In the genomic region with DNA sequence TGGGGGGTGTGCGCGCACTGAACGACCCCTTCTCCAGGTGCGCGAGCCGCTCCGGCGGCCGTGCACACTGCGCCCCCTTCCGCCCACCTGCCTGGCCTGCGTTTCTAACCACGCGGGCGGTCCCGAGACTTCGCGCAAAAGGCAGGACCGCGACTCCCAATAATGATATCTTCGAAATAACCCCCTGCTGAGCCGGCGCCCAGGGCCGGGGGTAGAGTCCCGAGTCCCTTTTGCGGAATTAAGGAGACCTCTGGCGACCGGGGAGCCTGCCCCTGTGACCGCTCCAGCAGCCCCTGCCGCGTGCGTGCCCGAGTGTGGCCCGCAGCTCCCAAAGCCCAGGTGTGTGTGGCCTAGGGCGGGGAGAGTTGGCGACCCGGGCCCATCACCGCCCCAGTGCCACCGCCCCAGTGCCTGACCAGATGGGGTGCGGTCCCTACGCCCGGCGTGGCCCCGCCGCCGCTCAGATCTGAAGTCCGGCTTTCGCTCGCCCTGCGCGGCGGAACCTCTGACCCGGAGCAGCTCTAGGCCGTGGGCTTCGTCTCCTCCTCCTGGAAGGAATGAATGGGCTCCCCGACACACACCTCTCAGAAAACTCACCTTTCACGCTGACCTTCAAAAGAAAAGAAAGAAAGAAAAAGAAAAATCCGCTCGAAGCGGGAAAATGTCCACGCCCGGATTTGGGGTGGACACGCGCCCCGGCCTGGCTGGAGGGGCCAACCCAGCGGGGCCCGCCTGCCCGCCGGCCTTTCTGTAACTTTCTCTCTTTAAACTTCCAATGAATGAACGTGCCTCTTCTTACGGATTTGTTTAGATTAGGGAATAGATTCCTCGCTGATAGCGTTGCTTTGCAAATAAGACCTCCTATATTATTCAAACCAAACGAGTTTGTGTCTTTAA, we compare ENCODE assay signal across 14 cellular contexts. TPM values are rescaled to one million over a fixed set of nuclear protein-coding genes. Genes with fewer than 3 reads are reported as not detected.
DNase-seq lines count a peak whose midpoint lies in the region; ATAC-seq lines count a peak whose summit lies in the region.
"Had no signal": no experiment of that assay in that cellular context is flagged by ENCODE, and none has a peak within 500 bp of the region (broad histone marks: within the 10 kb centered on the region; RNA-seq: fewer than 3 reads in every experiment).

No MANE protein-coding gene starts in this region.

- no peaks in the 10 kb centered on the region for H3K79me2 ChIP-seq in trophoblast cell (ENCODE audit: control insufficient read depth, insufficient read depth, low read length, poor library complexity)
- H3K79me2 ChIP-seq: parathyroid adenoma had no signal

- no peak overlapping the region for H3K4me3 Mint-ChIP-seq in activated CD4-positive, alpha-beta T cell treated with anti-CD3 and anti-CD28 coated beads, Interleukin-2, amount 10 ng/mL, durations not matched to agents 24 days and 14 days
- H3K4me3 Mint-ChIP-seq in naive thymus-derived CD8-positive, alpha-beta T cell = peak overlapping the region in 5 of 10 donors; percentile 11 to 59 (median 54)
- H3K4me3 Mint-ChIP-seq: activated CD8-positive, alpha-beta T cell treated with anti-CD3 and anti-CD28 coated beads, Interleukin-2, amount 10 ng/mL, durations not matched to agents 7 days and 5 days had no signal

- H3K4me3 ChIP-seq in NT2/D1 (ENCODE audit: insufficient read length, low read depth) (peak overlapping the region; percentile 29), trophoblast cell (ENCODE audit: low read depth, low read length) (peak overlapping the region; percentile 18)

- no peak overlapping the region for H2BK5ac ChIP-seq in trophoblast cell (ENCODE audit: low read depth, low read length, poor library complexity)

- H4K91ac ChIP-seq in trophoblast cell (ENCODE audit: low read depth, low read length) = no peak overlapping the region

- H3K27ac ChIP-seq in trophoblast cell (ENCODE audit: low read depth, low read length) = no peak overlapping the region
- H3K27ac ChIP-seq: esophagus muscularis mucosa, parathyroid adenoma had no signal

- no peak overlapping the region for H3K4ac ChIP-seq in trophoblast cell (ENCODE audit: low read depth, low read length)

- H3K4me1 ChIP-seq in NT2/D1 (ENCODE audit: insufficient read depth, insufficient read length) (peaks cover 37% of the 10 kb centered on the region), trophoblast cell (ENCODE audit: control insufficient read depth in 1 of 2, insufficient read depth in 2 of 2, low read length in 2 of 2) (peaks cover 10 to 12% of the 10 kb centered on the region in 2 experiments)
- H3K4me1 ChIP-seq: parathyroid adenoma had no signal

- H3K36me3 Mint-ChIP-seq in activated CD4-positive, alpha-beta T cell treated with anti-CD3 and anti-CD28 coated beads, Interleukin-2, amount 10 ng/mL, durations not matched to agents 24 days and 14 days (ENCODE audit: low read depth) = no peaks in the 10 kb centered on the region
- H3K36me3 Mint-ChIP-seq in naive thymus-derived CD8-positive, alpha-beta T cell = peaks cover 0 to 5% (median 0%) of the 10 kb centered on the region in 3 donors

- H3K4me2 ChIP-seq in trophoblast cell (ENCODE audit: low read length) = peak overlapping the region; percentile 56

- peaks cover 3% of the 10 kb centered on the region for H3K4me1 Mint-ChIP-seq in activated CD4-positive, alpha-beta T cell treated with anti-CD3 and anti-CD28 coated beads, Interleukin-2, amount 10 ng/mL, durations not matched to agents 24 days and 14 days
- peaks cover 5 to 46% (median 20%) of the 10 kb centered on the region in 4 donors for H3K4me1 Mint-ChIP-seq in naive thymus-derived CD8-positive, alpha-beta T cell

- POLR2A ChIA-PET in naive thymus-derived CD8-positive, alpha-beta T cell (lab: Charles Lee) = no interaction called here

- H3K18ac ChIP-seq in trophoblast cell (ENCODE audit: low read length) = no peak overlapping the region

- peaks cover 81% of the 10 kb centered on the region for H3K27me3 Mint-ChIP-seq in activated CD4-positive, alpha-beta T cell treated with anti-CD3 and anti-CD28 coated beads, Interleukin-2, amount 10 ng/mL, durations not matched to agents 24 days and 14 days
- H3K27me3 Mint-ChIP-seq in naive thymus-derived CD8-positive, alpha-beta T cell = peaks cover 45 to 94% (median 75%) of the 10 kb centered on the region in 5 donors

- intact Hi-C loops in activated CD4-positive, alpha-beta T cell treated with anti-CD3 and anti-CD28 coated beads, Interleukin-2, amount 10 ng/mL, durations not matched to agents 24 days and 14 days (cut with micrococcal nuclease) = loop anchor here (2.0 kb wide), 1 partner anchor 17 kb away; no protein-coding TSS in a partner anchor

- no peak overlapping the region for H2AFZ ChIP-seq in trophoblast cell (ENCODE audit: insufficient read depth, low read length, poor library complexity)
- H2AFZ ChIP-seq: parathyroid adenoma had no signal

- H3K9me3 ChIP-seq in NT2/D1 (ENCODE audit: insufficient read depth, low read length) (peaks cover 3% of the 10 kb centered on the region; the same call in 1 of the 2 replicates), trophoblast cell (ENCODE audit: insufficient read depth, low read depth, low read length) (peaks cover 10% of the 10 kb centered on the region)

- H3K27me3 ChIP-seq in NT2/D1 (ENCODE audit: insufficient read depth, insufficient read length) = peaks cover 98% of the 10 kb centered on the region
- peaks cover 77% of the 10 kb centered on the region for H3K27me3 ChIP-seq in trophoblast cell (ENCODE audit: insufficient read depth, low read length)

- peak overlapping the region; percentile 2 for H4K8ac ChIP-seq in trophoblast cell (ENCODE audit: low read depth, low read length)

- WGBS in trophoblast cell (ENCODE audit: extremely low coverage, insufficient coverage, insufficient read length) = no CpG with 5 or more reads among the region's 74 CpGs

- H3K23ac ChIP-seq in trophoblast cell (ENCODE audit: low read length) = no peak overlapping the region

- H3K36me3 ChIP-seq in NT2/D1 (ENCODE audit: insufficient read depth, insufficient read length, low read length) (no peaks in the 10 kb centered on the region), trophoblast cell (ENCODE audit: control insufficient read depth in 1 of 2, insufficient read depth in 2 of 2, low read length in 2 of 2) (no peaks in the 10 kb centered on the region)
- H3K36me3 ChIP-seq: esophagus muscularis mucosa had no signal

- peaks cover 7% of the 10 kb centered on the region for H3K9me3 Mint-ChIP-seq in activated CD4-positive, alpha-beta T cell treated with anti-CD3 and anti-CD28 coated beads, Interleukin-2, amount 10 ng/mL, durations not matched to agents 24 days and 14 days
- peaks cover 0 to 10% (median 0%) of the 10 kb centered on the region in 9 donors for H3K9me3 Mint-ChIP-seq in naive thymus-derived CD8-positive, alpha-beta T cell

- H3K79me1 ChIP-seq in trophoblast cell (ENCODE audit: low read length) = peaks cover 2% of the 10 kb centered on the region

- H3K9ac ChIP-seq in NT2/D1 (ENCODE audit: insufficient read length, low read depth) (peak overlapping the region; percentile 18), trophoblast cell (ENCODE audit: low read length) (no peak overlapping the region)
- H3K9ac ChIP-seq: parathyroid adenoma had no signal

- no peak for ATAC-seq in naive thymus-derived CD8-positive, alpha-beta T cell
- ATAC-seq: activated CD8-positive, alpha-beta T cell treated with anti-CD3 and anti-CD28 coated beads, Interleukin-2, amount 10 ng/mL, durations not matched to agents 7 days and 5 days had no signal

- no peak for DNase-seq in activated CD4-positive, alpha-beta T cell treated with anti-CD3 and anti-CD28 coated beads, Interleukin-2, amount 10 ng/mL, durations not matched to agents 24 days and 14 days
- DNase-seq in activated CD4-positive, alpha-beta T cell treated with anti-CD3 and anti-CD28 coated beads for 1 hour = no peak
- DNase-seq in NT2/D1 (ENCODE audit: low read depth, low spot score) (no peak), fibroblast of peridontal ligament (ENCODE audit: extremely low read depth) (peak; percentile 24), trophoblast cell (peak in 1 of 2 donors; percentile 17), DMS114 treated with DMSO at 0.1 percent for 48 hours (lab: John Stamatoyannopoulos, UW; ENCODE audit: unreplicated experiment) (no peak), NCI-H446 (lab: John Stamatoyannopoulos, UW) (no peak)
- DNase-seq in naive thymus-derived CD8-positive, alpha-beta T cell = no peak
- DNase-seq: activated CD8-positive, alpha-beta T cell treated with anti-CD3 and anti-CD28 coated beads, Interleukin-2, amount 10 ng/mL, durations not matched to agents 7 days and 5 days; anterior cingulate cortex; DND-41; stimulated activated CD4-positive, alpha-beta T cell treated with anti-CD3 and anti-CD28 coated beads, Interleukin-4, amount 100 ng/mL, for 24 hours had no signal

- no peak overlapping the region for H4K12ac ChIP-seq in trophoblast cell (ENCODE audit: low read depth, low read length)

- no peak overlapping the region for H2BK12ac ChIP-seq in trophoblast cell (ENCODE audit: low read length)

- H2BK120ac ChIP-seq in trophoblast cell (ENCODE audit: insufficient read depth, low read length, poor library complexity) = no peak overlapping the region

- peak overlapping the region; percentile 72 for H3K27ac Mint-ChIP-seq in activated CD4-positive, alpha-beta T cell treated with anti-CD3 and anti-CD28 coated beads, Interleukin-2, amount 10 ng/mL, durations not matched to agents 24 days and 14 days
- H3K27ac Mint-ChIP-seq in naive thymus-derived CD8-positive, alpha-beta T cell = peak overlapping the region in 1 of 10 donors; percentile 69
- H3K27ac Mint-ChIP-seq: activated CD8-positive, alpha-beta T cell treated with anti-CD3 and anti-CD28 coated beads, Interleukin-2, amount 10 ng/mL, durations not matched to agents 7 days and 5 days had no signal

- no peak overlapping the region for H2AK5ac ChIP-seq in trophoblast cell (ENCODE audit: low read length)

- no peak overlapping the region for H3K14ac ChIP-seq in trophoblast cell (ENCODE audit: low read length)

RNA-seq across cellular contexts. Expression of gene SIM2, which starts 5.5 kb away (rescaled TPM):
- total RNA-seq in activated CD4-positive, alpha-beta T cell treated with anti-CD3 and anti-CD28 coated beads, Interleukin-2, amount 10 ng/mL, durations not matched to agents 24 days and 14 days = 0.12 and 0.21 TPM in 2 replicates
- 0.68 and 0.78 TPM in 2 replicates for polyA plus RNA-seq in trophoblast cell (2013)
- total RNA-seq in naive thymus-derived CD8-positive, alpha-beta T cell = not detected
- polyA plus RNA-seq in naive thymus-derived CD8-positive, alpha-beta T cell = under 1 TPM in 2 of 3 donors, not detected in 1; 0.03 to 0.04 TPM
- total RNA-seq: activated CD8-positive, alpha-beta T cell treated with anti-CD3 and anti-CD28 coated beads, Interleukin-2, amount 10 ng/mL, durations not matched to agents 7 days and 5 days had no signal
